Comparison of ENCODE assay signal across 1 cellular context in genomic region chr12:95790912-95791849, GRCh38.
TF ChIP-seq lines count a peak whose summit lies in the region.

No MANE protein-coding gene starts in this region.

TF ChIP-seq in HepG2, 621 proteins besides CTCF, POLR2A, EP300 and RAD21 (continued from another document):
- no peak for TF ChIP-seq FUBP1 (CRISPR knock-in tag; IDR thresholded peaks at IDR 0.05; ENCODE audit: borderline replicate concordance)
- peak; percentile 31; the same call in 1 of the 2 replicates for TF ChIP-seq TARDBP (CRISPR knock-in tag; IDR thresholded peaks at IDR 0.05)
- TF ChIP-seq ZNF574 (CRISPR knock-in tag; IDR thresholded peaks at IDR 0.05): no peak
- peak; percentile 23; the same call in 1 of the 2 replicates for TF ChIP-seq ZBTB38 (CRISPR knock-in tag; IDR thresholded peaks at IDR 0.05)
- 0 out of 2 replicates have a peak, but pooled peaks have one; percentile 22 for TF ChIP-seq IRF9 (CRISPR knock-in tag; IDR thresholded peaks at IDR 0.05; ENCODE audit: borderline replicate concordance)
- TF ChIP-seq RFXAP (CRISPR knock-in tag; IDR thresholded peaks at IDR 0.05; ENCODE audit: borderline replicate concordance): 0 out of 2 replicates have a peak, but pooled peaks have one; percentile 16
- TF ChIP-seq ZNF777 (CRISPR knock-in tag; IDR thresholded peaks at IDR 0.05): peak; percentile 71
- 0 out of 2 replicates have a peak, but pooled peaks have one; percentile 28 for TF ChIP-seq ZFP91 (CRISPR knock-in tag; IDR thresholded peaks at IDR 0.05; ENCODE audit: borderline replicate concordance)
- no peak for TF ChIP-seq SETDB1 (CRISPR knock-in tag; IDR thresholded peaks at IDR 0.05; ENCODE audit: borderline replicate concordance)
- TF ChIP-seq SNAPC2 (CRISPR knock-in tag; IDR thresholded peaks at IDR 0.05): 0 out of 2 replicates have a peak, but pooled peaks have one; percentile 53
- no peak for TF ChIP-seq GLMP (CRISPR knock-in tag; IDR thresholded peaks at IDR 0.05; ENCODE audit: borderline replicate concordance)
- TF ChIP-seq GABPA (IDR thresholded peaks at IDR 0.05; ENCODE audit: low read depth, low read length): no peak
- no peak for TF ChIP-seq GABPA (CRISPR knock-in tag; IDR thresholded peaks at IDR 0.05; ENCODE audit: low read depth)
- TF ChIP-seq ZGPAT (CRISPR knock-in tag; IDR thresholded peaks at IDR 0.05): no peak
- peak; percentile 52 for TF ChIP-seq PATZ1 (CRISPR knock-in tag; IDR thresholded peaks at IDR 0.05)
- no peak for TF ChIP-seq ZFP36 (IDR thresholded peaks at IDR 0.05; ENCODE audit: borderline replicate concordance, low read depth, low read length, partially characterized antibody)
- no peak for TF ChIP-seq ZFP36L2 (CRISPR knock-in tag; IDR thresholded peaks at IDR 0.05)
- 0 out of 2 replicates have a peak, but pooled peaks have one; percentile 7 for TF ChIP-seq ZNF850 (CRISPR knock-in tag; conservative IDR thresholded peaks at IDR 0.05)
- TF ChIP-seq ZNF33B (CRISPR knock-in tag; IDR thresholded peaks at IDR 0.05): 0 out of 2 replicates have a peak, but pooled peaks have one; percentile 6
- peak; percentile 75 for TF ChIP-seq ZNF687 (CRISPR knock-in tag; IDR thresholded peaks at IDR 0.05)
